Comparison of ENCODE assay signal across 1 cellular context in genomic region chr1:167984886-167985489, GRCh38.
TF ChIP-seq lines count a peak whose summit lies in the region.

No MANE protein-coding gene starts in this region.

TF ChIP-seq in K562, 482 proteins besides CTCF, POLR2A, EP300 and RAD21 (continued from another document and continues in another):
- TF ChIP-seq MGA (IDR thresholded peaks at IDR 0.05) (peak; percentile 93), ATF1 (CRISPR knock-in tag; IDR thresholded peaks at IDR 0.05) (no peak), ATF1 (tag; IDR thresholded peaks at IDR 0.05) (peak; percentile 93), ZNF444 (CRISPR knock-in tag; IDR thresholded peaks at IDR 0.05) (no peak), HMBOX1 (IDR thresholded peaks at IDR 0.05) (no peak), NFIC (IDR thresholded peaks at IDR 0.05) (peak; percentile 82), ZNF134 (CRISPR knock-in tag; conservative IDR thresholded peaks at IDR 0.05) (no peak), ZNF740 (CRISPR knock-in tag; IDR thresholded peaks at IDR 0.05) (peak; percentile 18; the same call in 1 of the 2 replicates), ZNF740 (tag; IDR thresholded peaks at IDR 0.05) (no peak), NUFIP1 (IDR thresholded peaks at IDR 0.05; ENCODE audit: partially characterized antibody) (no peak), SMARCA5 (IDR thresholded peaks at IDR 0.05) (peak; percentile 89), TEAD2 (tag; IDR thresholded peaks at IDR 0.05) (peak; percentile 84), BRF1 (IDR thresholded peaks at IDR 0.05; ENCODE audit: borderline replicate concordance, extremely low read depth, insufficient read length) (no peak), ZNF212 (CRISPR knock-in tag; IDR thresholded peaks at IDR 0.05) (no peak), NONO (IDR thresholded peaks at IDR 0.05; ENCODE audit: low read depth in 2 of 2, low read length in 1 of 2) (no peak; a peak in 1 of 4 replicates), NR2C1 (IDR thresholded peaks at IDR 0.05) (peak; percentile 88), NR2C1 (tag; IDR thresholded peaks at IDR 0.05) (peak; percentile 88), ZNF133 (CRISPR knock-in tag; IDR thresholded peaks at IDR 0.05) (no peak), HDAC1 (IDR thresholded peaks at IDR 0.05) (peak in 1 of 2 experiments; percentile 97; a peak in 2 of 4 replicates), PRPF4 (IDR thresholded peaks at IDR 0.05; ENCODE audit: insufficient read depth, low read depth, low read length, poor library complexity, severe bottlenecking) (no peak), ZMIZ1 (IDR thresholded peaks at IDR 0.05; ENCODE audit: low read depth in 2 of 2, low read length in 2 of 2) (peak in 1 of 2 experiments; percentile 84; a peak in 2 of 4 replicates), CGGBP1 (CRISPR knock-in tag; IDR thresholded peaks at IDR 0.05) (no peak), RFX5 (IDR thresholded peaks at IDR 0.05; ENCODE audit: low read depth, low read length) (no peak), ZNF274 (IDR thresholded peaks at IDR 0.05; ENCODE audit: borderline replicate concordance, low read depth, low read length) (no peak), SMARCE1 (IDR thresholded peaks at IDR 0.05) (peak; percentile 98), HNRNPH1 (optimal IDR thresholded peaks at IDR 0.05; ENCODE audit: low read depth, low read length) (no peak), ZBTB11 (CRISPR knock-in tag; IDR thresholded peaks at IDR 0.05) (peak in 1 of 3 experiments; percentile 47; a peak in 1 of 6 replicates), BMI1 (IDR thresholded peaks at IDR 0.05; ENCODE audit: low read length) (no peak), ZNF76 (CRISPR knock-in tag; IDR thresholded peaks at IDR 0.05; ENCODE audit: borderline replicate concordance) (no peak), RNF219 (CRISPR knock-in tag; IDR thresholded peaks at IDR 0.05) (no peak), ZBED1 (IDR thresholded peaks at IDR 0.05) (no peak), MCM3 (IDR thresholded peaks at IDR 0.05) (no peak), THRA (IDR thresholded peaks at IDR 0.05) (no peak)
